ENCODE assay signal across 1 cellular context in the genomic region with DNA sequence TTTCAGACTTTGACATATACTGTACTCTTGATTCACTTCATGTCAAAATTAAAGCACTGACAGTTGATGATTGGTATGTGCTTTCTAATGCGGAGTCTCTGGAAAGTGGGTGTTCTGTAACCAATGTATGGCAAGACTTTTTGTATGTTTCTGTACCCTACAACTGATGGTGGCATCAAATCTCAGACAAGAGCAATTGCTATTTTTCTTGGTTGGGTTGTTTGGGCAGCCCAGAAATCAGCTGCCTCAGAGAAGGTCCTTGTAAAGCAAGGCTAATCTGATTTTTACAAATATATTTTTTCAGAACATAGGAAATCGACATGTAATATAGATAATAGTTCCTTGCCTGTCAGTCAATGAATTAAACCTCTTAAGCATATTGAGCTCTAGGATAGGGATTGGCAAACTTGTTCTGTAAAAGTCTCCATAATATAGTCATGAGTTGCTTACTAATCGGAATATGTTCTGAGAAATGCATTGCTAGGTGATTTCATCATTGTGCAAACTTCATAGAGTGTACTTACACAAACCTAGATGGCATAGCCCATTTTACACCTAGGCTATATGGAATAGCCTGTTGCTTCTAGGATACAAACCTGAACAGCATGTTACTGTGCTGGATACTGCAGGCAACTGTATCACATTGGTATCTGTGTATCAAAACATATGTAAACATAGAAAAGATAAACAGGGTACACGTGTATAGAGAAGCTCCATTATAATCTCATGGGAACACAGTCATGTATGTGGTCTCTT.
A peak's percentile ranks its signal among the peaks of the same experiment; 100 is the strongest.
TF ChIP-seq lines count a peak whose summit lies in the region.

No MANE protein-coding gene starts in this region.

TF ChIP-seq in K562, 482 proteins besides CTCF, POLR2A, EP300 and RAD21 (continued from another document and continues in another):
- TF ChIP-seq, protein P1, sequence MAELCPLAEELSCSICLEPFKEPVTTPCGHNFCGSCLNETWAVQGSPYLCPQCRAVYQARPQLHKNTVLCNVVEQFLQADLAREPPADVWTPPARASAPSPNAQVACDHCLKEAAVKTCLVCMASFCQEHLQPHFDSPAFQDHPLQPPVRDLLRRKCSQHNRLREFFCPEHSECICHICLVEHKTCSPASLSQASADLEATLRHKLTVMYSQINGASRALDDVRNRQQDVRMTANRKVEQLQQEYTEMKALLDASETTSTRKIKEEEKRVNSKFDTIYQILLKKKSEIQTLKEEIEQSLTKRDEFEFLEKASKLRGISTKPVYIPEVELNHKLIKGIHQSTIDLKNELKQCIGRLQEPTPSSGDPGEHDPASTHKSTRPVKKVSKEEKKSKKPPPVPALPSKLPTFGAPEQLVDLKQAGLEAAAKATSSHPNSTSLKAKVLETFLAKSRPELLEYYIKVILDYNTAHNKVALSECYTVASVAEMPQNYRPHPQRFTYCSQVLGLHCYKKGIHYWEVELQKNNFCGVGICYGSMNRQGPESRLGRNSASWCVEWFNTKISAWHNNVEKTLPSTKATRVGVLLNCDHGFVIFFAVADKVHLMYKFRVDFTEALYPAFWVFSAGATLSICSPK (IDR thresholded peaks at IDR 0.05; ENCODE audit: borderline replicate concordance) = no peak
- TF ChIP-seq TFAM (CRISPR knock-in tag; conservative IDR thresholded peaks at IDR 0.05) (no peak), ZNF766 (CRISPR knock-in tag; conservative IDR thresholded peaks at IDR 0.05) (no peak; the same call in 1 of the 2 replicates), ARNT (IDR thresholded peaks at IDR 0.05) (no peak), SMAD1 (IDR thresholded peaks at IDR 0.05; ENCODE audit: low read depth, low read length, partially characterized antibody) (no peak), KAT8 (IDR thresholded peaks at IDR 0.05; ENCODE audit: low read depth) (no peak), NRF1 (conservative IDR thresholded peaks at IDR 0.05 in 1 of 2, IDR thresholded peaks at IDR 0.05 in 1 of 2) (no peak), SPI1 (IDR thresholded peaks at IDR 0.05; ENCODE audit: borderline replicate concordance, low read depth, low read length) (no peak), HLTF (IDR thresholded peaks at IDR 0.05) (no peak), MEF2D (tag; conservative IDR thresholded peaks at IDR 0.05; ENCODE audit: low read depth) (no peak), SIN3B (IDR thresholded peaks at IDR 0.05; ENCODE audit: low read depth) (no peak), MTA2 (IDR thresholded peaks at IDR 0.05; ENCODE audit: low read depth) (no peak), SIRT6 (IDR thresholded peaks at IDR 0.05; ENCODE audit: low read depth, low read length) (no peak), LEF1 (IDR thresholded peaks at IDR 0.05) (no peak), ZNF124 (CRISPR knock-in tag; IDR thresholded peaks at IDR 0.05) (no peak), SMAD3 (CRISPR knock-in tag; conservative IDR thresholded peaks at IDR 0.05) (peak; percentile 5; the same call in 1 of the 2 replicates), FOXJ3 (CRISPR knock-in tag; IDR thresholded peaks at IDR 0.05) (no peak), SNRNP70 (optimal IDR thresholded peaks at IDR 0.05; ENCODE audit: low read depth, low read length) (no peak), KHSRP (IDR thresholded peaks at IDR 0.05) (no peak), PHB2 (IDR thresholded peaks at IDR 0.05; ENCODE audit: low read depth) (no peak), ZNF778 (CRISPR knock-in tag; IDR thresholded peaks at IDR 0.05) (no peak), TAF7 (tag; IDR thresholded peaks at IDR 0.05) (no peak), POLR2G (IDR thresholded peaks at IDR 0.05; ENCODE audit: low read depth, low read length) (no peak), COPS2 (conservative IDR thresholded peaks at IDR 0.05) (no peak), CEBPB (tag; IDR thresholded peaks at IDR 0.05) (peak; percentile 77)
- TF ChIP-seq, protein P2, sequence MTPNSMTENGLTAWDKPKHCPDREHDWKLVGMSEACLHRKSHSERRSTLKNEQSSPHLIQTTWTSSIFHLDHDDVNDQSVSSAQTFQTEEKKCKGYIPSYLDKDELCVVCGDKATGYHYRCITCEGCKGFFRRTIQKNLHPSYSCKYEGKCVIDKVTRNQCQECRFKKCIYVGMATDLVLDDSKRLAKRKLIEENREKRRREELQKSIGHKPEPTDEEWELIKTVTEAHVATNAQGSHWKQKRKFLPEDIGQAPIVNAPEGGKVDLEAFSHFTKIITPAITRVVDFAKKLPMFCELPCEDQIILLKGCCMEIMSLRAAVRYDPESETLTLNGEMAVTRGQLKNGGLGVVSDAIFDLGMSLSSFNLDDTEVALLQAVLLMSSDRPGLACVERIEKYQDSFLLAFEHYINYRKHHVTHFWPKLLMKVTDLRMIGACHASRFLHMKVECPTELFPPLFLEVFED (CRISPR knock-in tag; conservative IDR thresholded peaks at IDR 0.05) = no peak
- TF ChIP-seq, protein P3, sequence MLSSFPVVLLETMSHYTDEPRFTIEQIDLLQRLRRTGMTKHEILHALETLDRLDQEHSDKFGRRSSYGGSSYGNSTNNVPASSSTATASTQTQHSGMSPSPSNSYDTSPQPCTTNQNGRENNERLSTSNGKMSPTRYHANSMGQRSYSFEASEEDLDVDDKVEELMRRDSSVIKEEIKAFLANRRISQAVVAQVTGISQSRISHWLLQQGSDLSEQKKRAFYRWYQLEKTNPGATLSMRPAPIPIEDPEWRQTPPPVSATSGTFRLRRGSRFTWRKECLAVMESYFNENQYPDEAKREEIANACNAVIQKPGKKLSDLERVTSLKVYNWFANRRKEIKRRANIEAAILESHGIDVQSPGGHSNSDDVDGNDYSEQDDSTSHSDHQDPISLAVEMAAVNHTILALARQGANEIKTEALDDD (IDR thresholded peaks at IDR 0.05) = no peak
- TF ChIP-seq, protein P4, sequence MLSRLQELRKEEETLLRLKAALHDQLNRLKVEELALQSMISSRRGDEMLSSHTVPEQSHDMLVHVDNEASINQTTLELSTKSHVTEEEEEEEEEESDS (CRISPR knock-in tag; IDR thresholded peaks at IDR 0.05) = no peak
- TF ChIP-seq, protein P5, sequence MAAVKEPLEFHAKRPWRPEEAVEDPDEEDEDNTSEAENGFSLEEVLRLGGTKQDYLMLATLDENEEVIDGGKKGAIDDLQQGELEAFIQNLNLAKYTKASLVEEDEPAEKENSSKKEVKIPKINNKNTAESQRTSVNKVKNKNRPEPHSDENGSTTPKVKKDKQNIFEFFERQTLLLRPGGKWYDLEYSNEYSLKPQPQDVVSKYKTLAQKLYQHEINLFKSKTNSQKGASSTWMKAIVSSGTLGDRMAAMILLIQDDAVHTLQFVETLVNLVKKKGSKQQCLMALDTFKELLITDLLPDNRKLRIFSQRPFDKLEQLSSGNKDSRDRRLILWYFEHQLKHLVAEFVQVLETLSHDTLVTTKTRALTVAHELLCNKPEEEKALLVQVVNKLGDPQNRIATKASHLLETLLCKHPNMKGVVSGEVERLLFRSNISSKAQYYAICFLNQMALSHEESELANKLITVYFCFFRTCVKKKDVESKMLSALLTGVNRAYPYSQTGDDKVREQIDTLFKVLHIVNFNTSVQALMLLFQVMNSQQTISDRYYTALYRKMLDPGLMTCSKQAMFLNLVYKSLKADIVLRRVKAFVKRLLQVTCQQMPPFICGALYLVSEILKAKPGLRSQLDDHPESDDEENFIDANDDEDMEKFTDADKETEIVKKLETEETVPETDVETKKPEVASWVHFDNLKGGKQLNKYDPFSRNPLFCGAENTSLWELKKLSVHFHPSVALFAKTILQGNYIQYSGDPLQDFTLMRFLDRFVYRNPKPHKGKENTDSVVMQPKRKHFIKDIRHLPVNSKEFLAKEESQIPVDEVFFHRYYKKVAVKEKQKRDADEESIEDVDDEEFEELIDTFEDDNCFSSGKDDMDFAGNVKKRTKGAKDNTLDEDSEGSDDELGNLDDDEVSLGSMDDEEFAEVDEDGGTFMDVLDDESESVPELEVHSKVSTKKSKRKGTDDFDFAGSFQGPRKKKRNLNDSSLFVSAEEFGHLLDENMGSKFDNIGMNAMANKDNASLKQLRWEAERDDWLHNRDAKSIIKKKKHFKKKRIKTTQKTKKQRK (IDR thresholded peaks at IDR 0.05; ENCODE audit: borderline replicate concordance, low read depth, low read length) = no peak
- TF ChIP-seq, protein P6, sequence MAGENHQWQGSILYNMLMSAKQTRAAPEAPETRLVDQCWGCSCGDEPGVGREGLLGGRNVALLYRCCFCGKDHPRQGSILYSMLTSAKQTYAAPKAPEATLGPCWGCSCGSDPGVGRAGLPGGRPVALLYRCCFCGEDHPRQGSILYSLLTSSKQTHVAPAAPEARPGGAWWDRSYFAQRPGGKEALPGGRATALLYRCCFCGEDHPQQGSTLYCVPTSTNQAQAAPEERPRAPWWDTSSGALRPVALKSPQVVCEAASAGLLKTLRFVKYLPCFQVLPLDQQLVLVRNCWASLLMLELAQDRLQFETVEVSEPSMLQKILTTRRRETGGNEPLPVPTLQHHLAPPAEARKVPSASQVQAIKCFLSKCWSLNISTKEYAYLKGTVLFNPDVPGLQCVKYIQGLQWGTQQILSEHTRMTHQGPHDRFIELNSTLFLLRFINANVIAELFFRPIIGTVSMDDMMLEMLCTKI (IDR thresholded peaks at IDR 0.05; ENCODE audit: partially characterized antibody) = no peak
- TF ChIP-seq, protein P7, sequence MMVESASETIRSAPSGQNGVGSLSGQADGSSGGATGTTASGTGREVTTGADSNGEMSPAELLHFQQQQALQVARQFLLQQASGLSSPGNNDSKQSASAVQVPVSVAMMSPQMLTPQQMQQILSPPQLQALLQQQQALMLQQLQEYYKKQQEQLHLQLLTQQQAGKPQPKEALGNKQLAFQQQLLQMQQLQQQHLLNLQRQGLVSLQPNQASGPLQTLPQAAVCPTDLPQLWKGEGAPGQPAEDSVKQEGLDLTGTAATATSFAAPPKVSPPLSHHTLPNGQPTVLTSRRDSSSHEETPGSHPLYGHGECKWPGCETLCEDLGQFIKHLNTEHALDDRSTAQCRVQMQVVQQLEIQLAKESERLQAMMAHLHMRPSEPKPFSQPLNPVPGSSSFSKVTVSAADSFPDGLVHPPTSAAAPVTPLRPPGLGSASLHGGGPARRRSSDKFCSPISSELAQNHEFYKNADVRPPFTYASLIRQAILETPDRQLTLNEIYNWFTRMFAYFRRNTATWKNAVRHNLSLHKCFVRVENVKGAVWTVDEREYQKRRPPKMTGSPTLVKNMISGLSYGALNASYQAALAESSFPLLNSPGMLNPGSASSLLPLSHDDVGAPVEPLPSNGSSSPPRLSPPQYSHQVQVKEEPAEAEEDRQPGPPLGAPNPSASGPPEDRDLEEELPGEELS (CRISPR knock-in tag; IDR thresholded peaks at IDR 0.05; ENCODE audit: borderline replicate concordance) = no peak
- TF ChIP-seq, protein P8, sequence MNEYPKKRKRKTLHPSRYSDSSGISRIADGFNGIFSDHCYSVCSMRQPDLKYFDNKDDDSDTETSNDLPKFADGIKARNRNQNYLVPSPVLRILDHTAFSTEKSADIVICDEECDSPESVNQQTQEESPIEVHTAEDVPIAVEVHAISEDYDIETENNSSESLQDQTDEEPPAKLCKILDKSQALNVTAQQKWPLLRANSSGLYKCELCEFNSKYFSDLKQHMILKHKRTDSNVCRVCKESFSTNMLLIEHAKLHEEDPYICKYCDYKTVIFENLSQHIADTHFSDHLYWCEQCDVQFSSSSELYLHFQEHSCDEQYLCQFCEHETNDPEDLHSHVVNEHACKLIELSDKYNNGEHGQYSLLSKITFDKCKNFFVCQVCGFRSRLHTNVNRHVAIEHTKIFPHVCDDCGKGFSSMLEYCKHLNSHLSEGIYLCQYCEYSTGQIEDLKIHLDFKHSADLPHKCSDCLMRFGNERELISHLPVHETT (CRISPR knock-in tag; conservative IDR thresholded peaks at IDR 0.05 in 1 of 2, IDR thresholded peaks at IDR 0.05 in 1 of 2) = no peak
- TF ChIP-seq, protein P9, sequence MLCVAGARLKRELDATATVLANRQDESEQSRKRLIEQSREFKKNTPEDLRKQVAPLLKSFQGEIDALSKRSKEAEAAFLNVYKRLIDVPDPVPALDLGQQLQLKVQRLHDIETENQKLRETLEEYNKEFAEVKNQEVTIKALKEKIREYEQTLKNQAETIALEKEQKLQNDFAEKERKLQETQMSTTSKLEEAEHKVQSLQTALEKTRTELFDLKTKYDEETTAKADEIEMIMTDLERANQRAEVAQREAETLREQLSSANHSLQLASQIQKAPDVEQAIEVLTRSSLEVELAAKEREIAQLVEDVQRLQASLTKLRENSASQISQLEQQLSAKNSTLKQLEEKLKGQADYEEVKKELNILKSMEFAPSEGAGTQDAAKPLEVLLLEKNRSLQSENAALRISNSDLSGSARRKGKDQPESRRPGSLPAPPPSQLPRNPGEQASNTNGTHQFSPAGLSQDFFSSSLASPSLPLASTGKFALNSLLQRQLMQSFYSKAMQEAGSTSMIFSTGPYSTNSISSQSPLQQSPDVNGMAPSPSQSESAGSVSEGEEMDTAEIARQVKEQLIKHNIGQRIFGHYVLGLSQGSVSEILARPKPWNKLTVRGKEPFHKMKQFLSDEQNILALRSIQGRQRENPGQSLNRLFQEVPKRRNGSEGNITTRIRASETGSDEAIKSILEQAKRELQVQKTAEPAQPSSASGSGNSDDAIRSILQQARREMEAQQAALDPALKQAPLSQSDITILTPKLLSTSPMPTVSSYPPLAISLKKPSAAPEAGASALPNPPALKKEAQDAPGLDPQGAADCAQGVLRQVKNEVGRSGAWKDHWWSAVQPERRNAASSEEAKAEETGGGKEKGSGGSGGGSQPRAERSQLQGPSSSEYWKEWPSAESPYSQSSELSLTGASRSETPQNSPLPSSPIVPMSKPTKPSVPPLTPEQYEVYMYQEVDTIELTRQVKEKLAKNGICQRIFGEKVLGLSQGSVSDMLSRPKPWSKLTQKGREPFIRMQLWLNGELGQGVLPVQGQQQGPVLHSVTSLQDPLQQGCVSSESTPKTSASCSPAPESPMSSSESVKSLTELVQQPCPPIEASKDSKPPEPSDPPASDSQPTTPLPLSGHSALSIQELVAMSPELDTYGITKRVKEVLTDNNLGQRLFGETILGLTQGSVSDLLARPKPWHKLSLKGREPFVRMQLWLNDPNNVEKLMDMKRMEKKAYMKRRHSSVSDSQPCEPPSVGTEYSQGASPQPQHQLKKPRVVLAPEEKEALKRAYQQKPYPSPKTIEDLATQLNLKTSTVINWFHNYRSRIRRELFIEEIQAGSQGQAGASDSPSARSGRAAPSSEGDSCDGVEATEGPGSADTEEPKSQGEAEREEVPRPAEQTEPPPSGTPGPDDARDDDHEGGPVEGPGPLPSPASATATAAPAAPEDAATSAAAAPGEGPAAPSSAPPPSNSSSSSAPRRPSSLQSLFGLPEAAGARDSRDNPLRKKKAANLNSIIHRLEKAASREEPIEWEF (CRISPR knock-in tag; IDR thresholded peaks at IDR 0.05) = no peak
- TF ChIP-seq, protein P10, sequence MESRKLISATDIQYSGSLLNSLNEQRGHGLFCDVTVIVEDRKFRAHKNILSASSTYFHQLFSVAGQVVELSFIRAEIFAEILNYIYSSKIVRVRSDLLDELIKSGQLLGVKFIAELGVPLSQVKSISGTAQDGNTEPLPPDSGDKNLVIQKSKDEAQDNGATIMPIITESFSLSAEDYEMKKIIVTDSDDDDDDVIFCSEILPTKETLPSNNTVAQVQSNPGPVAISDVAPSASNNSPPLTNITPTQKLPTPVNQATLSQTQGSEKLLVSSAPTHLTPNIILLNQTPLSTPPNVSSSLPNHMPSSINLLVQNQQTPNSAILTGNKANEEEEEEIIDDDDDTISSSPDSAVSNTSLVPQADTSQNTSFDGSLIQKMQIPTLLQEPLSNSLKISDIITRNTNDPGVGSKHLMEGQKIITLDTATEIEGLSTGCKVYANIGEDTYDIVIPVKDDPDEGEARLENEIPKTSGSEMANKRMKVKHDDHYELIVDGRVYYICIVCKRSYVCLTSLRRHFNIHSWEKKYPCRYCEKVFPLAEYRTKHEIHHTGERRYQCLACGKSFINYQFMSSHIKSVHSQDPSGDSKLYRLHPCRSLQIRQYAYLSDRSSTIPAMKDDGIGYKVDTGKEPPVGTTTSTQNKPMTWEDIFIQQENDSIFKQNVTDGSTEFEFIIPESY (CRISPR knock-in tag; IDR thresholded peaks at IDR 0.05) = no peak
